8 cellular contexts compared by ENCODE assay signal in the genomic region with DNA sequence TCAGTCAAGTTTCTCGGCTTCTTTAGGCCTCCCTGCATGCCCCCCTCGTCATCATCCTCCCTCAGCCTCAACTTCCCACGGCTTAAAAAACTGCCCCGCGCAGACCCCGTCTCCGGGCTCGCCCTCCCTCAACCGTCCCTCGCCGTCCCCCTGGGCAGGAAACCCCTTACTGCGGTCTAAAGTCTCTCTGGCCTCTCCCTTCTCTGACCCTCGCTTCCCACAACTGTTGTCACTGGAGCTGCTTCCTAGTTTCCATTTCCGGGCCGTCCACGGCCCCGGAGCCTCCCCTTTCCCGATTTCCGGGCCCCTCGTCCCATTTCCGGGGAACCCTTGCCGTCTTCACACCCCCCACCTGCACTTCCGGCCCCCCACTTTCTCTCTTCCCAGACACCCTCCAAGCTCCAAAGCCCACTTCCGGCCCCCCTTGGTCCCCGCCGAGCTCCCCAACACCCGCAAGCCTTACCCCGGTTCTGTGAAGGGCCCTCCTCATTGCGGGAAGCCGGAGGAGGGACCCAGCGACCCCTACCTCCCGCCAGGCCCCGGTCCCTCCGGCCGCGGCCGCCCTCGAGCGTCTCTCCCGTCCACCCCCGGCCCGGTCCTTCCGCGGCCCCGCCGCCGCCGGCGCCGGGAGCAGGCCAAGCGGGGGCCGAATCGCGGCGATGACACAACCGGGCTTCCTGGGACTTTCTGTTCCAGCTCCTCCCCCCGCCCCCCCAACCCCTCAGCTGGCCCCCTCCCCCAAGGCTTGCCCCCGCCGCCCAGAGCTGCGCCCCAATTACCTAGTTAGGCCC. TPM values are rescaled to one million over a fixed set of nuclear protein-coding genes. Genes with fewer than 3 reads are reported as not detected.
A peak's percentile ranks its signal among the peaks of the same experiment; 100 is the strongest.
DNase-seq lines count a peak whose midpoint lies in the region; ATAC-seq and TF ChIP-seq lines count a peak whose summit lies in the region.

No MANE protein-coding gene starts in this region.

- TF ChIP-seq CTCF in lower leg skin (IDR thresholded peaks at IDR 0.05) = no peak

- intact Hi-C loops in lower leg skin (cut with DNase I; ENCODE audit: low total_unique reads) = no loop called here

- WGBS in lower leg skin, 2 donors = 0 to 1% methylated on average over 56 of the region's 60 CpGs

- TF ChIP-seq POLR2A in lower leg skin (IDR thresholded peaks at IDR 0.05) = no peak

- H3K4me3 ChIP-seq in lower leg skin (ENCODE audit: low read depth, poor library complexity, severe bottlenecking) = peak overlapping the region; percentile 79

- ATAC-seq in HG02885 (IDR thresholded peaks at IDR 0.05; ENCODE audit: poor library complexity, unreplicated experiment) = peak; percentile 33

- DNase-seq in SKM-1 treated with dmso at 0.1 percent for 144 hours (lab: John Stamatoyannopoulos, UW; ENCODE audit: unreplicated experiment) (peak; percentile 64), SKM-1 (lab: John Stamatoyannopoulos, UW; ENCODE audit: unreplicated experiment) (no peak), NCI-H2171 treated with DMSO at 0.1 percent for 48 hours (lab: John Stamatoyannopoulos, UW) (peak; percentile 64), dermis blood vessel endothelial cell (peak; percentile 37), lower leg skin (ENCODE audit: low spot score in 2 of 2) (peak; percentile 73 to 93)
- DNase-seq in activated CD4-positive, alpha-beta T cell treated with anti-CD3 and anti-CD28 coated beads, Interleukin-2, amount 50 U/mL, for 1 hour = peak; percentile 56
- peak in 2 of 3 experiments; percentile 38 to 55 for DNase-seq in stimulated activated CD4-positive, alpha-beta T cell treated with anti-CD3 and anti-CD28 coated beads, TNF-alpha, amount 100 ng/mL, for 4 hours (ENCODE audit: low read depth in 3 of 3)

RNA-seq across cellular contexts. Expression of a gene that starts 0.5 kb away (rescaled TPM):
- total RNA-seq in dermis blood vessel endothelial cell (238 and 422 TPM in 2 replicates), lower leg skin (100 to 1,000 TPM; 112 to 156 (median 129) TPM)

RNA-seq across cellular contexts. Expression of a gene that starts 1.0 kb away (rescaled TPM):
- total RNA-seq in dermis blood vessel endothelial cell = 0.98 and 1.0 TPM in 2 replicates
- total RNA-seq in lower leg skin = 1 to 10 TPM; 3.4 to 6.8 (median 5.4) TPM
